ENCODE assay signal across 36 cellular contexts in the genomic region with DNA sequence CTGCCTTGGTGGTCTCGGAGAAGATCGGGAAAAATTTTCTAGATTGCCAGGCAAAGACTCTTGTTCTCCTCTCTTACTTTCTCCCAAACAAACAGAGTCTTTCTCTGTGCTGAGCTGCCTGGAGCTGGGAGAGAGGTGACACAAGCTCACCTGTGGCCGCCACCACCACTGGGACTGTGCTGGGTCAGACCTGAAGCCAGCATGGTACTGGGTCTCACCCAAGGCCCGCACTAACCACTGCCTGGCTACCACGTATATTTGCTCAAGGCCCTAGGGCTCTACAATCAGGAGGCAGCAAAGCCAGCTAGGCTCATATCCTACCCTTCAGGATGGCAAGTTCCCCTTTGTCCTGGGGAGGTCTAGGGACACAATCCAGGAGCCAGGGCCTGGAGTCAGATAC.
"Had no signal": no experiment of that assay in that cellular context is flagged by ENCODE, and none has a peak within 500 bp of the region (broad histone marks: within the 10 kb centered on the region; RNA-seq: fewer than 3 reads in every experiment).

No MANE protein-coding gene starts in this region.

- H3K36me3 ChIP-seq: MG63 had no signal

- H3K9me3 ChIP-seq: MG63 had no signal

- H3K9ac ChIP-seq: KMS-11 had no signal

- H3K27ac ChIP-seq: KMS-11 had no signal

- DNase-seq: Karpas-422, Kasumi-1, MG63, MM.1S, MV-4-11, NCI-H1048, NCI-H1092, NCI-H1092 treated with DMSO at 0.1 percent for 48 hours, NCI-H1105, NCI-H1105 treated with DMSO at 0.1 percent for 48 hours, NCI-H1417, NCI-H1417 treated with DMSO at 0.1 percent for 48 hours, NCI-H1436, NCI-H1436 treated with DMSO at 0.1 percent for 48 hours, NCI-H146, NCI-H1694, NCI-H1694 treated with DMSO at 0.1 percent for 48 hours, NCI-H187, NCI-H187 treated with DMSO at 0.1 percent for 48 hours, NCI-H1930, NCI-H2029, NCI-H2029 treated with DMSO at 0.1 percent for 48 hours, NCI-H2081, NCI-H2081 treated with DMSO at 0.1 percent for 48 hours, NCI-H2107, NCI-H2171, NCI-H2171 treated with DMSO at 0.1 percent for 48 hours, NCI-H2227 treated with DMSO at 0.1 percent for 48 hours, NCI-H226, NCI-H345, NCI-H446, NCI-H446 treated with DMSO at 0.1 percent for 48 hours, NCI-H510A, NCI-H510A treated with DMSO at 0.1 percent for 48 hours, NCI-H524 had no signal

- H3K27me3 ChIP-seq: MG63 had no signal

- H3K4me2 ChIP-seq: KMS-11 had no signal

- H3K4me3 ChIP-seq: MG63 had no signal
